ENCODE assay signal across 29 cellular contexts in genomic region chr4:130668859-130669258, GRCh38.
A peak's percentile ranks its signal among the peaks of the same experiment; 100 is the strongest.
DNase-seq lines count a peak whose midpoint lies in the region; ATAC-seq and TF ChIP-seq lines count a peak whose summit lies in the region.
"Had no signal": no experiment of that assay in that cellular context is flagged by ENCODE, and none has a peak within 500 bp of the region (broad histone marks: within the 10 kb centered on the region; RNA-seq: fewer than 3 reads in every experiment).

No MANE protein-coding gene starts in this region.

- TF ChIP-seq CTCF in neural cell (IDR thresholded peaks at IDR 0.05; ENCODE audit: poor library complexity, severe bottlenecking) = no peak

- no peaks in the 10 kb centered on the region for H3F3A ChIP-seq in neural cell (ENCODE audit: insufficient read depth, low read length, poor library complexity, severe bottlenecking)

- DNase-seq in Karpas-422 (peak; percentile 20), NCI-H2029 treated with DMSO at 0.1 percent for 48 hours (lab: John Stamatoyannopoulos, UW) (no peak)
- DNase-seq: 8988T; ACHN; AML-193; BE2C; C1 segment of cervical spinal cord; Caco-2; Calu3; CD4-positive, alpha-beta memory T cell; CD4-positive, alpha-beta T cell; CD4-positive, CD25-positive, alpha-beta regulatory T cell; CD8-positive, alpha-beta memory T cell; CD8-positive, alpha-beta T cell; COR-L47; DMS 273 treated with DMSO at 0.1 percent for 48 hours; DMS153; DMS53; DMS79; DMS79 treated with DMSO at 0.1 percent for 48 hours; DND-41; EL had no signal

- H3K9me3 ChIP-seq in Karpas-422 (ENCODE audit: low read length) (peaks cover 5% of the 10 kb centered on the region; the same call in 1 of the 2 replicates), neural cell (ENCODE audit: low read length) (no peaks in the 10 kb centered on the region)
- H3K9me3 ChIP-seq: A549; BE2C; BLaER1; BLaER1 treated with 17β-estradiol and CSF1 and Interleukin-3, amounts not matched to agents 10 nM and 100 nM; Caco-2 had no signal

- no peak overlapping the region for H3K4me2 ChIP-seq in Karpas-422 (ENCODE audit: low read depth, low read length, poor library complexity, severe bottlenecking)
- peak overlapping the region; percentile 33 for H3K4me2 ChIP-seq in neural cell (ENCODE audit: low read length)
- H3K4me2 ChIP-seq: A549; BLaER1; BLaER1 treated with 17β-estradiol and CSF1 and Interleukin-3, amounts not matched to agents 10 nM and 100 nM had no signal

- H3K9ac ChIP-seq in Karpas-422 (ENCODE audit: low read length) (no peak overlapping the region), neural cell (ENCODE audit: low read length) (no peak overlapping the region)
- H3K9ac ChIP-seq: BLaER1; BLaER1 treated with 17β-estradiol and CSF1 and Interleukin-3, amounts not matched to agents 10 nM and 100 nM had no signal

- TF ChIP-seq EP300 in neural cell (conservative IDR thresholded peaks at IDR 0.05; ENCODE audit: poor library complexity, severe bottlenecking) = peak; percentile 90

- H3K27ac ChIP-seq in Karpas-422 (ENCODE audit: low read length) (no peak overlapping the region), neural cell (ENCODE audit: low read length) (peak overlapping the region; percentile 54)
- H3K27ac ChIP-seq: 22Rv1; A549; BLaER1; BLaER1 treated with 17β-estradiol and CSF1 and Interleukin-3, amounts not matched to agents 10 nM and 100 nM; C4-2B had no signal

- H3K36me3 ChIP-seq in Karpas-422 (ENCODE audit: insufficient read depth, low read length) (no peaks in the 10 kb centered on the region), neural cell (ENCODE audit: insufficient read depth, low read length) (no peaks in the 10 kb centered on the region)
- H3K36me3 ChIP-seq: BE2C; BLaER1; BLaER1 treated with 17β-estradiol and CSF1 and Interleukin-3, amounts not matched to agents 10 nM and 100 nM had no signal

- H3K79me2 ChIP-seq in Karpas-422 (ENCODE audit: low read length) (no peaks in the 10 kb centered on the region), neural cell (replicated peaks; ENCODE audit: insufficient read depth, low read length) (no peaks in the 10 kb centered on the region)

- H4K20me1 ChIP-seq in Karpas-422 (ENCODE audit: insufficient read depth, low read depth, low read length) (no peaks in the 10 kb centered on the region), neural cell (ENCODE audit: insufficient read depth) (no peaks in the 10 kb centered on the region)
- H4K20me1 ChIP-seq: BLaER1; BLaER1 treated with 17β-estradiol and CSF1 and Interleukin-3, amounts not matched to agents 10 nM and 100 nM had no signal

- ATAC-seq in GM19455 (IDR thresholded peaks at IDR 0.05; ENCODE audit: unreplicated experiment) = no peak
- ATAC-seq: A549; CD8-positive, alpha-beta T cell had no signal

- H3K27me3 ChIP-seq in Karpas-422 (ENCODE audit: low read length) (no peaks in the 10 kb centered on the region), neural cell (ENCODE audit: insufficient read depth, low read depth, low read length) (no peaks in the 10 kb centered on the region)
- H3K27me3 ChIP-seq: BE2C; BLaER1; BLaER1 treated with 17β-estradiol and CSF1 and Interleukin-3, amounts not matched to agents 10 nM and 100 nM had no signal

- H2AFZ ChIP-seq in Karpas-422 (ENCODE audit: low read length) (no peak overlapping the region), neural cell (ENCODE audit: low read depth, low read length) (no peak overlapping the region)

- no peaks in the 10 kb centered on the region for H3K4me1 ChIP-seq in Karpas-422 (ENCODE audit: low read length)
- H3K4me1 ChIP-seq: A549; BLaER1; BLaER1 treated with 17β-estradiol and CSF1 and Interleukin-3, amounts not matched to agents 10 nM and 100 nM; Caco-2 had no signal

- H3K9me2 ChIP-seq in Karpas-422 (replicated peaks; ENCODE audit: insufficient read depth, low read length) = no peaks in the 10 kb centered on the region
- no peaks in the 10 kb centered on the region for H3K9me2 ChIP-seq in neural cell (ENCODE audit: insufficient read depth, low read length)

- TF ChIP-seq RAD21 in neural cell (conservative IDR thresholded peaks at IDR 0.05) = no peak

- no peak overlapping the region for H3K4me3 ChIP-seq in Karpas-422 (ENCODE audit: low read length)
- peak overlapping the region; percentile 29 for H3K4me3 ChIP-seq in neural cell (ENCODE audit: low read length)
- H3K4me3 ChIP-seq: A549; BLaER1; BLaER1 treated with 17β-estradiol and CSF1 and Interleukin-3, amounts not matched to agents 10 nM and 100 nM had no signal

TF ChIP-seq in neural cell, 6 proteins besides CTCF, POLR2A, EP300 and RAD21:
- no peak for TF ChIP-seq TAF1 (IDR thresholded peaks at IDR 0.05; ENCODE audit: low read depth)
- no peak for TF ChIP-seq MXI1 (conservative IDR thresholded peaks at IDR 0.05; ENCODE audit: poor library complexity, severe bottlenecking)
- TF ChIP-seq SMC3 (conservative IDR thresholded peaks at IDR 0.05; ENCODE audit: poor library complexity) = no peak
- no peak for TF ChIP-seq EZH2 (IDR thresholded peaks at IDR 0.05; ENCODE audit: borderline replicate concordance, insufficient read depth, low read length, poor library complexity, severe bottlenecking)
- TF ChIP-seq, protein P1, sequence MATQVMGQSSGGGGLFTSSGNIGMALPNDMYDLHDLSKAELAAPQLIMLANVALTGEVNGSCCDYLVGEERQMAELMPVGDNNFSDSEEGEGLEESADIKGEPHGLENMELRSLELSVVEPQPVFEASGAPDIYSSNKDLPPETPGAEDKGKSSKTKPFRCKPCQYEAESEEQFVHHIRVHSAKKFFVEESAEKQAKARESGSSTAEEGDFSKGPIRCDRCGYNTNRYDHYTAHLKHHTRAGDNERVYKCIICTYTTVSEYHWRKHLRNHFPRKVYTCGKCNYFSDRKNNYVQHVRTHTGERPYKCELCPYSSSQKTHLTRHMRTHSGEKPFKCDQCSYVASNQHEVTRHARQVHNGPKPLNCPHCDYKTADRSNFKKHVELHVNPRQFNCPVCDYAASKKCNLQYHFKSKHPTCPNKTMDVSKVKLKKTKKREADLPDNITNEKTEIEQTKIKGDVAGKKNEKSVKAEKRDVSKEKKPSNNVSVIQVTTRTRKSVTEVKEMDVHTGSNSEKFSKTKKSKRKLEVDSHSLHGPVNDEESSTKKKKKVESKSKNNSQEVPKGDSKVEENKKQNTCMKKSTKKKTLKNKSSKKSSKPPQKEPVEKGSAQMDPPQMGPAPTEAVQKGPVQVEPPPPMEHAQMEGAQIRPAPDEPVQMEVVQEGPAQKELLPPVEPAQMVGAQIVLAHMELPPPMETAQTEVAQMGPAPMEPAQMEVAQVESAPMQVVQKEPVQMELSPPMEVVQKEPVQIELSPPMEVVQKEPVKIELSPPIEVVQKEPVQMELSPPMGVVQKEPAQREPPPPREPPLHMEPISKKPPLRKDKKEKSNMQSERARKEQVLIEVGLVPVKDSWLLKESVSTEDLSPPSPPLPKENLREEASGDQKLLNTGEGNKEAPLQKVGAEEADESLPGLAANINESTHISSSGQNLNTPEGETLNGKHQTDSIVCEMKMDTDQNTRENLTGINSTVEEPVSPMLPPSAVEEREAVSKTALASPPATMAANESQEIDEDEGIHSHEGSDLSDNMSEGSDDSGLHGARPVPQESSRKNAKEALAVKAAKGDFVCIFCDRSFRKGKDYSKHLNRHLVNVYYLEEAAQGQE (IDR thresholded peaks at IDR 0.05; ENCODE audit: borderline replicate concordance) = no peak
- TF ChIP-seq POLR2AphosphoS5 (IDR thresholded peaks at IDR 0.05) = peak; percentile 66
TF ChIP-seq in neural cell: peak in this region for 1.
